Comparison of ENCODE assay signal across 11 cellular contexts in the genomic region with DNA sequence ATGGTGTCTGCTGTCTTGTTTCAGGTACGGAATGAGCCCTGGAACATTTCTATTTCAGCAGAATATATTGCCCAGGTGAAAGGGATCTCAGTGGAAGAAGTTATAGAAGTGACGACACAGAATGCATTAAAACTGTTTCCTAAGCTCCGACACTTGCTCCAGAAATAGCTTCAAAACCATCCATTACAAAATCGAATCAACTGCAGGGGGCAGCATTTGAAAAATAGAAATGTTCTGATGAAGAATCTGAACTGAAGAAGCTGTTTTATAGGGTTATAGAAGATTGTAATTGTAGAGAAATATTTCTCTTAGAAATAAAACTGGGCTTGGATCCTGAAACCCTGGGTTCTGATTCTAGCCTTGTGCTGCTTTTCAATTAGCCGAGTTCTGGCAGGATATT. TPM values are rescaled to one million over a fixed set of nuclear protein-coding genes. Genes with fewer than 3 reads are reported as not detected.
DNase-seq lines count a peak whose midpoint lies in the region; ATAC-seq and TF ChIP-seq lines count a peak whose summit lies in the region.
"Had no signal": no experiment of that assay in that cellular context is flagged by ENCODE, and none has a peak within 500 bp of the region (broad histone marks: within the 10 kb centered on the region; RNA-seq: fewer than 3 reads in every experiment).

No MANE protein-coding gene starts in this region.

- TF ChIP-seq CTCF in GM12873 (IDR thresholded peaks at IDR 0.05; ENCODE audit: insufficient read depth, low read depth, low read length, missing control alignments): peak; percentile 41

- no peak overlapping the region for H3K27ac Mint-ChIP-seq in T-helper 17 cell
- H3K27ac Mint-ChIP-seq: activated naive CD4-positive, alpha-beta T cell treated with anti-CD3 and anti-CD28 coated beads, Interleukin-2, amount 50 U/mL, for 24 hours; naive thymus-derived CD8-positive, alpha-beta T cell had no signal

- H3K4me1 Mint-ChIP-seq in T-helper 17 cell: peaks cover 7% of the 10 kb centered on the region

- no peaks in the 10 kb centered on the region for H3K27me3 Mint-ChIP-seq in T-helper 17 cell
- H3K27me3 Mint-ChIP-seq: activated naive CD4-positive, alpha-beta T cell treated with anti-CD3 and anti-CD28 coated beads, Interleukin-2, amount 50 U/mL, for 24 hours had no signal

- ATAC-seq in SK-N-SH treated with all-trans-retinoic acid at 6 μM for 48 hours: peak; percentile 62; the same call in 2 of the 3 replicates
- ATAC-seq in HG02970 (IDR thresholded peaks at IDR 0.05; ENCODE audit: low FRiP score, unreplicated experiment): no peak
- no peak for ATAC-seq in T-helper 17 cell
- ATAC-seq in GM21619 (IDR thresholded peaks at IDR 0.05; ENCODE audit: unreplicated experiment): no peak
- ATAC-seq: naive thymus-derived CD8-positive, alpha-beta T cell had no signal

- H3K36me3 Mint-ChIP-seq in T-helper 17 cell (ENCODE audit: low read depth): peaks cover 5% of the 10 kb centered on the region

- DNase-seq in AG08395 (ENCODE audit: low spot score) (peak; percentile 7), kidney tubule cell (ENCODE audit: low spot score) (peak; percentile 20), T-helper 17 cell (no peak)
- DNase-seq in stimulated activated CD8-positive, alpha-beta memory T cell treated with anti-CD3 and anti-CD28 coated beads, Interleukin-4, amount 100 ng/mL, for 48 hours: no peak
- DNase-seq: NCI-H1436 had no signal

- no peaks in the 10 kb centered on the region for H3K9me3 ChIP-seq in T-helper 17 cell (ENCODE audit: control insufficient read depth, low read length, poor library complexity, severe bottlenecking)

- H3K4me3 Mint-ChIP-seq in T-helper 17 cell: no peak overlapping the region
- H3K4me3 Mint-ChIP-seq: activated naive CD4-positive, alpha-beta T cell treated with anti-CD3 and anti-CD28 coated beads, Interleukin-2, amount 50 U/mL, for 24 hours; naive thymus-derived CD8-positive, alpha-beta T cell had no signal

TF ChIP-seq in SK-N-SH treated with all-trans-retinoic acid at 6 μM for 48 hours, 23 proteins besides CTCF, POLR2A, EP300 and RAD21:
- TF ChIP-seq PPARA (CRISPR knock-in tag; IDR thresholded peaks at IDR 0.05; ENCODE audit: borderline replicate concordance): no peak
- TF ChIP-seq ZC3H10 (CRISPR knock-in tag; IDR thresholded peaks at IDR 0.05): no peak
- no peak for TF ChIP-seq OSR1 (CRISPR knock-in tag; IDR thresholded peaks at IDR 0.05)
- TF ChIP-seq ZNF565 (CRISPR knock-in tag; conservative IDR thresholded peaks at IDR 0.05; ENCODE audit: low read depth): no peak
- TF ChIP-seq CSDC2 (CRISPR knock-in tag; IDR thresholded peaks at IDR 0.05): no peak
- TF ChIP-seq, protein P1, sequence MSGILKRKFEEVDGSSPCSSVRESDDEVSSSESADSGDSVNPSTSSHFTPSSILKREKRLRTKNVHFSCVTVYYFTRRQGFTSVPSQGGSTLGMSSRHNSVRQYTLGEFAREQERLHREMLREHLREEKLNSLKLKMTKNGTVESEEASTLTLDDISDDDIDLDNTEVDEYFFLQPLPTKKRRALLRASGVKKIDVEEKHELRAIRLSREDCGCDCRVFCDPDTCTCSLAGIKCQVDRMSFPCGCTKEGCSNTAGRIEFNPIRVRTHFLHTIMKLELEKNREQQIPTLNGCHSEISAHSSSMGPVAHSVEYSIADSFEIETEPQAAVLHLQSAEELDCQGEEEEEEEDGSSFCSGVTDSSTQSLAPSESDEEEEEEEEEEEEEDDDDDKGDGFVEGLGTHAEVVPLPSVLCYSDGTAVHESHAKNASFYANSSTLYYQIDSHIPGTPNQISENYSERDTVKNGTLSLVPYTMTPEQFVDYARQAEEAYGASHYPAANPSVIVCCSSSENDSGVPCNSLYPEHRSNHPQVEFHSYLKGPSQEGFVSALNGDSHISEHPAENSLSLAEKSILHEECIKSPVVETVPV (CRISPR knock-in tag; IDR thresholded peaks at IDR 0.05): no peak
- TF ChIP-seq ZFP30 (CRISPR knock-in tag; IDR thresholded peaks at IDR 0.05): no peak
- no peak for TF ChIP-seq ZNF8 (CRISPR knock-in tag; IDR thresholded peaks at IDR 0.05)
- TF ChIP-seq TOX (CRISPR knock-in tag; IDR thresholded peaks at IDR 0.05; ENCODE audit: borderline replicate concordance): no peak
- no peak for TF ChIP-seq BACH2 (CRISPR knock-in tag; IDR thresholded peaks at IDR 0.05; ENCODE audit: borderline replicate concordance)
- no peak for TF ChIP-seq GLIS3 (CRISPR knock-in tag; IDR thresholded peaks at IDR 0.05)
- TF ChIP-seq RARB (CRISPR knock-in tag; IDR thresholded peaks at IDR 0.05): no peak
- TF ChIP-seq TCF4 (CRISPR knock-in tag; IDR thresholded peaks at IDR 0.05; ENCODE audit: borderline replicate concordance): no peak
- TF ChIP-seq ZNF70 (CRISPR knock-in tag; IDR thresholded peaks at IDR 0.05): no peak
- TF ChIP-seq ARNTL (CRISPR knock-in tag; IDR thresholded peaks at IDR 0.05; ENCODE audit: borderline replicate concordance, low read depth): no peak

RNA-seq across cellular contexts. Expression of a gene that starts 23.3 kb away (rescaled TPM):
- total RNA-seq in T-helper 17 cell: 10 to 100 TPM; 16.1 to 16.2 TPM

RNA-seq across cellular contexts. Expression of a gene that starts 23.4 kb away (rescaled TPM):
- 10 to 100 TPM; 18.6 to 20.3 TPM for total RNA-seq in T-helper 17 cell

RNA-seq across cellular contexts. Expression of a gene that starts 32.5 kb away (rescaled TPM):
- total RNA-seq in T-helper 17 cell: not detected
- total RNA-seq: naive thymus-derived CD8-positive, alpha-beta T cell had no signal

RNA-seq across cellular contexts. Expression of a gene that starts 43.1 kb away (rescaled TPM):
- 10 to 100 TPM; 10.7 to 11.2 TPM for total RNA-seq in T-helper 17 cell

Comparison
In these comparisons a context has a peak if more than half of its experiments do, and no peak if none do; other contexts are left out.
1. DNase-seq: peak in AG08395 (single experiment) and kidney tubule cell (single experiment); none in T-helper 17 cell (0 of 3) and stimulated activated CD8-positive, alpha-beta memory T cell treated with anti-CD3 and anti-CD28 coated beads, Interleukin-4, amount 100 ng/mL, for 48 hours (single experiment).